Comparison of ENCODE assay signal across 13 cellular contexts in genomic region chr1:15916916-15917315, GRCh38. TPM values are rescaled to one million over a fixed set of nuclear protein-coding genes. Genes with fewer than 3 reads are reported as not detected.
DNase-seq lines count a peak whose midpoint lies in the region; ATAC-seq, FAIRE-seq and TF ChIP-seq lines count a peak whose summit lies in the region.
"Had no signal": no experiment of that assay in that cellular context is flagged by ENCODE, and none has a peak within 500 bp of the region (broad histone marks: within the 10 kb centered on the region; RNA-seq: fewer than 3 reads in every experiment).

No MANE protein-coding gene starts in this region.

- POLR2A ChIA-PET in K562 (lab: Yijun Ruan, JAX): no interaction called here

- H4K5ac ChIP-seq in H9 (ENCODE audit: insufficient read length, low read depth, low read length): no peak overlapping the region

- H2BK12ac ChIP-seq in H9 (ENCODE audit: insufficient read length, low read depth, low read length): no peak overlapping the region

- H4K20me1 ChIP-seq in H9 (ENCODE audit: control insufficient read depth, insufficient read depth, insufficient read length) (no peaks in the 10 kb centered on the region), K562 (replicated peaks; ENCODE audit: control insufficient read depth, insufficient read depth, low read length) (no peaks in the 10 kb centered on the region)

- in situ Hi-C loops in K562 (cut with MboI): loop anchor here (5.0 kb wide), 1 partner anchor 105 kb away; no protein-coding TSS in a partner anchor

- H3K4me3 ChIP-seq in K562 (no peak overlapping the region), lower leg skin (ENCODE audit: low read depth, poor library complexity, severe bottlenecking) (no peak overlapping the region)
- H3K4me3 ChIP-seq: thoracic aorta had no signal

- TF ChIP-seq POLR2A in K562 (conservative IDR thresholded peaks at IDR 0.05) (no peak), lower leg skin (IDR thresholded peaks at IDR 0.05) (no peak)

- H3K56ac ChIP-seq in H9 (ENCODE audit: insufficient read length, low read depth, low read length): no peak overlapping the region

- peak; percentile 26 for DNase-seq in NCI-H510A treated with DMSO at 0.1 percent for 48 hours (lab: John Stamatoyannopoulos, UW)
- no peak for DNase-seq in NCI-H510A (lab: John Stamatoyannopoulos, UW)
- no peak for DNase-seq in H9
- DNase-seq in K562 (ENCODE audit: extremely low read depth in 1 of 4, low spot score in 3 of 4): no peak
- DNase-seq in natural killer cell treated with Interleukin-12 subunit alpha and Interleukin-12 subunit beta and Interleukin-15 and Interleukin-18, amount 100 ng/mL, for 72 hours (ENCODE audit: low spot score): no peak
- no peak for DNase-seq in RKO (ENCODE audit: low spot score)
- DNase-seq in lower leg skin (ENCODE audit: low spot score in 2 of 2): no peak
- DNase-seq: SIG-M5 had no signal

- no peaks in the 10 kb centered on the region for H3K27me3 Mint-ChIP-seq in H9 (ENCODE audit: low read depth)
- no peaks in the 10 kb centered on the region for H3K27me3 Mint-ChIP-seq in natural killer cell treated with Interleukin-12 subunit alpha and Interleukin-12 subunit beta and Interleukin-15 and Interleukin-18, amount 100 ng/mL, for 72 hours

- no peak overlapping the region for H2BK5ac ChIP-seq in H9 (ENCODE audit: insufficient read length, low read length)

- H3K18ac ChIP-seq in H9 (ENCODE audit: insufficient read length, low read depth, low read length): no peak overlapping the region

- no peaks in the 10 kb centered on the region for H3K79me1 ChIP-seq in H9 (ENCODE audit: insufficient read depth, low read depth, low read length, poor library complexity, severe bottlenecking)

- TF ChIP-seq CTCF in H9 (conservative IDR thresholded peaks at IDR 0.05) (no peak), K562 (IDR thresholded peaks at IDR 0.05 in 2 of 3, conservative IDR thresholded peaks at IDR 0.05 in 1 of 3; ENCODE audit: insufficient read depth in 2 of 3, low read depth in 1 of 3, low read length in 3 of 3) (no peak), lower leg skin (IDR thresholded peaks at IDR 0.05) (no peak)

- H3K4me2 ChIP-seq in H9 (ENCODE audit: insufficient read depth, insufficient read length, low read length) (no peak overlapping the region), K562 (ENCODE audit: insufficient read depth, low read length) (no peak overlapping the region)

- H2AFZ ChIP-seq in H9 (ENCODE audit: low read length) (no peak overlapping the region), K562 (ENCODE audit: low read depth, low read length) (no peak overlapping the region)

- H3K9me3 ChIP-seq in H9 (ENCODE audit: control insufficient read depth, low read depth, low read length) (no peaks in the 10 kb centered on the region), K562 (replicated peaks; ENCODE audit: control insufficient read depth, insufficient read depth, low read depth, low read length) (no peaks in the 10 kb centered on the region)
- H3K9me3 ChIP-seq: thoracic aorta had no signal

- H3K23me2 ChIP-seq in H9 (ENCODE audit: insufficient read length, low read depth, low read length, poor library complexity, severe bottlenecking): no peaks in the 10 kb centered on the region

- H2BK20ac ChIP-seq in H9 (ENCODE audit: low read depth, low read length, poor library complexity, severe bottlenecking): no peak overlapping the region

- no peaks in the 10 kb centered on the region for H3K9me1 ChIP-seq in K562 (ENCODE audit: control insufficient read depth, insufficient read depth, low read length)

- H3K9ac ChIP-seq in H9 (ENCODE audit: extremely low read depth, insufficient read length, low read length) (no peak overlapping the region), K562 (ENCODE audit: insufficient read depth in 1 of 2, low read depth in 2 of 2, low read length in 2 of 2) (no peak overlapping the region)

- no peak overlapping the region for H2BK120ac ChIP-seq in H9 (ENCODE audit: low read depth, low read length, poor library complexity, severe bottlenecking)

- TF ChIP-seq EP300 in K562 (IDR thresholded peaks at IDR 0.05; ENCODE audit: low read length): no peak

- TF ChIP-seq RAD21 in K562 (CRISPR knock-in tag; conservative IDR thresholded peaks at IDR 0.05 in 1 of 2, IDR thresholded peaks at IDR 0.05 in 1 of 2): no peak

- no peak overlapping the region for H3K4me3 Mint-ChIP-seq in H9
- H3K4me3 Mint-ChIP-seq in natural killer cell treated with Interleukin-12 subunit alpha and Interleukin-12 subunit beta and Interleukin-15 and Interleukin-18, amount 100 ng/mL, for 72 hours: peak overlapping the region; percentile 67

- no peak overlapping the region for H4K8ac ChIP-seq in H9 (replicated peaks; ENCODE audit: insufficient read length, low read depth, low read length)

- no peak overlapping the region for H3K4ac ChIP-seq in H9 (ENCODE audit: low read depth, low read length)

- H3K79me2 ChIP-seq in H9 (ENCODE audit: insufficient read depth, low read length) (no peaks in the 10 kb centered on the region), K562 (ENCODE audit: control insufficient read depth, insufficient read depth, low read length) (peaks cover 71% of the 10 kb centered on the region)

- no peak overlapping the region for H4K91ac ChIP-seq in H9 (ENCODE audit: insufficient read length, low read depth, low read length)

- H3K27ac ChIP-seq in H9 (ENCODE audit: insufficient read length, low read depth, low read length): no peak overlapping the region
- no peak overlapping the region for H3K27ac ChIP-seq in K562 (ENCODE audit: extremely low read depth, low read depth, low read length)
- H3K27ac ChIP-seq: HL-60, thoracic aorta had no signal

- H3K9me3 Mint-ChIP-seq in H9: no peaks in the 10 kb centered on the region
- no peaks in the 10 kb centered on the region for H3K9me3 Mint-ChIP-seq in natural killer cell treated with Interleukin-12 subunit alpha and Interleukin-12 subunit beta and Interleukin-15 and Interleukin-18, amount 100 ng/mL, for 72 hours

- H3K4me1 Mint-ChIP-seq in H9: no peaks in the 10 kb centered on the region
- H3K4me1 Mint-ChIP-seq in natural killer cell treated with Interleukin-12 subunit alpha and Interleukin-12 subunit beta and Interleukin-15 and Interleukin-18, amount 100 ng/mL, for 72 hours (ENCODE audit: low read depth in 2 of 2): peaks cover 27 to 30% of the 10 kb centered on the region in 2 donors

- BruUV-seq in K562 (replicated peaks; lab: Mats Ljungman, UMichigan): no TSS peak

- no peak overlapping the region for H3K23ac ChIP-seq in H9 (ENCODE audit: insufficient read length, low read depth, low read length)

- H2BK15ac ChIP-seq in H9 (ENCODE audit: low read depth, low read length): no peak overlapping the region

- H3K27me3 ChIP-seq in H9 (ENCODE audit: insufficient read depth, low read length) (no peaks in the 10 kb centered on the region), K562 (ENCODE audit: control insufficient read depth in 2 of 2, insufficient read depth in 2 of 2, low read length in 2 of 2) (no peaks in the 10 kb centered on the region)

- ATAC-seq in K562 (no peak), HG02571 (IDR thresholded peaks at IDR 0.05; ENCODE audit: unreplicated experiment) (no peak)
- peak; percentile 70 to 71 for ATAC-seq in natural killer cell treated with Interleukin-12 subunit alpha and Interleukin-12 subunit beta and Interleukin-15 and Interleukin-18, amount 100 ng/mL, for 72 hours
- ATAC-seq: activated CD4-positive, CD25-positive, alpha-beta regulatory T cell treated with anti-CD3 and anti-CD28 coated beads, Interleukin-2, amount 50 U/mL, for 24 hours had no signal

- no peak for FAIRE-seq in K562 (lab: Jason Lieb, UNC)
- FAIRE-seq: A204.1 had no signal

- CTCF ChIA-PET in K562 (lab: Yijun Ruan, JAX; ENCODE audit: low intra/inter-chr PET ratio): no interaction called here

- peaks cover 14 to 72% (median 63%) of the 10 kb centered on the region in 3 experiments for H3K36me3 Mint-ChIP-seq in H9 (ENCODE audit: insufficient read depth in 1 of 3, low read depth in 3 of 3)
- peaks cover 17% of the 10 kb centered on the region for H3K36me3 Mint-ChIP-seq in natural killer cell treated with Interleukin-12 subunit alpha and Interleukin-12 subunit beta and Interleukin-15 and Interleukin-18, amount 100 ng/mL, for 72 hours

- peaks cover 92% of the 10 kb centered on the region for H3K36me3 ChIP-seq in K562 (ENCODE audit: control insufficient read depth, insufficient read depth, low read length)

- no peak overlapping the region for H3T11ph ChIP-seq in H9 (ENCODE audit: low read length)

- H3K4me1 ChIP-seq in H9 (ENCODE audit: insufficient read depth, low read length) (no peaks in the 10 kb centered on the region), K562 (replicated peaks in 1 of 2; ENCODE audit: control insufficient read depth in 2 of 2, insufficient read depth in 2 of 2, low read length in 2 of 2) (no peaks in the 10 kb centered on the region)

- peak overlapping the region in 2 of 3 experiments; percentile 60 to 86; a peak in 3 of 7 replicates for H3K27ac Mint-ChIP-seq in H9
- peak overlapping the region; percentile 61 to 88 for H3K27ac Mint-ChIP-seq in natural killer cell treated with Interleukin-12 subunit alpha and Interleukin-12 subunit beta and Interleukin-15 and Interleukin-18, amount 100 ng/mL, for 72 hours

- H3K14ac ChIP-seq in H9 (ENCODE audit: insufficient read depth, low read length): no peak overlapping the region

- H2AK5ac ChIP-seq in H9 (ENCODE audit: insufficient read length, low read length): no peak overlapping the region

- no CpG with 5 or more reads among the region's 7 CpGs for WGBS in H9 (ENCODE audit: extremely low coverage, insufficient read length, low lambda C conversion rate)
- 90% methylated on average over 7 of the region's 7 CpGs for WGBS in K562 (ENCODE audit: insufficient coverage, low coverage, missing lambda C conversion rate)
- 81 to 89% methylated on average over 7 of the region's 7 CpGs for WGBS in lower leg skin, 2 donors

- intact Hi-C loops in K562 (cut with micrococcal nuclease): no loop called here
- intact Hi-C loops in lower leg skin (cut with DNase I; ENCODE audit: low total_unique reads): no loop called here

RNA-seq across cellular contexts. Expression of gene ZBTB17, which starts 59.0 kb away (rescaled TPM):
- total RNA-seq in H9 (2021) (16.5 and 16.7 TPM in 2 replicates), K562 (2014; rRNA removed) (43.3 and 54.0 TPM in 2 replicates), K562 (2014; rRNA removed; fragmentation: Illumina TruSeq; extraction: Trizol) (10.4 and 11.0 TPM in 2 replicates), K562 (2015; rRNA removed; fragmentation: Illumina TruSeq; extraction: Trizol) (29.6 and 33.2 TPM in 2 replicates), K562 (2021) (46.5 and 53.4 TPM in 2 replicates), lower leg skin (10 to 100 TPM; 25.9 to 42.4 (median 29.3) TPM)
- total RNA-seq in K562 (2011; cell fraction: chromatin; rRNA removed; ENCODE audit: low replicate concordance): 64.2 and 253 TPM in 2 replicates
- 186 and 214 TPM in 2 replicates for total RNA-seq in K562 (2011; cell fraction: nucleolus; rRNA removed)
- total RNA-seq in K562 (2011; cell fraction: nucleoplasm; rRNA removed): 76.0 and 95.5 TPM in 2 replicates
- polyA plus RNA-seq in K562 (2011; rRNA removed) (43.4 and 71.1 TPM in 2 replicates), K562 (2014; fragmentation: Illumina TruSeq; extraction: Trizol) (15.1 and 31.6 TPM in 2 replicates), K562 (2014; fragmentation: Nextera tagmentation; extraction: Ambion mirVana) (1 to 10 TPM; 1.1 to 1.7 TPM), K562 (2014; rRNA removed) (50.3 and 54.1 TPM in 2 replicates)
- polyA plus RNA-seq in K562 (2011; cell fraction: cytosol; rRNA removed): 56.0 and 83.7 TPM in 2 replicates
- polyA plus RNA-seq in K562 (2011; cell fraction: nucleus; rRNA removed): 333 and 422 TPM in 2 replicates
- 34.3 and 57.6 TPM in 2 replicates for polyA plus RNA-seq in K562 (2012)
- 22.8 and 30.5 TPM in 2 replicates for polyA minus RNA-seq in K562 (2011; rRNA and poly(A)+ RNA removed)
- 36.4 and 38.9 TPM in 2 replicates for polyA minus RNA-seq in K562 (2011; cell fraction: cytosol; rRNA and poly(A)+ RNA removed)
- 70.3 and 82.3 TPM in 2 replicates for polyA minus RNA-seq in K562 (2011; cell fraction: nucleus; rRNA and poly(A)+ RNA removed)
- 100 to 1,000 TPM in 1 of 2 donors, 10 to 100 TPM in 1; 75.6 to 102 TPM for total RNA-seq in natural killer cell treated with Interleukin-12 subunit alpha and Interleukin-12 subunit beta and Interleukin-15 and Interleukin-18, amount 100 ng/mL, for 72 hours

Comparison
In these comparisons a context has a peak if more than half of its experiments do, and no peak if none do; other contexts are left out.
1. ATAC-seq: peak in natural killer cell treated with Interleukin-12 subunit alpha and Interleukin-12 subunit beta and Interleukin-15 and Interleukin-18, amount 100 ng/mL, for 72 hours (2 of 2); none in K562 (single experiment) and HG02571 (single experiment).